1 cellular context compared by ENCODE assay signal in the genomic region with DNA sequence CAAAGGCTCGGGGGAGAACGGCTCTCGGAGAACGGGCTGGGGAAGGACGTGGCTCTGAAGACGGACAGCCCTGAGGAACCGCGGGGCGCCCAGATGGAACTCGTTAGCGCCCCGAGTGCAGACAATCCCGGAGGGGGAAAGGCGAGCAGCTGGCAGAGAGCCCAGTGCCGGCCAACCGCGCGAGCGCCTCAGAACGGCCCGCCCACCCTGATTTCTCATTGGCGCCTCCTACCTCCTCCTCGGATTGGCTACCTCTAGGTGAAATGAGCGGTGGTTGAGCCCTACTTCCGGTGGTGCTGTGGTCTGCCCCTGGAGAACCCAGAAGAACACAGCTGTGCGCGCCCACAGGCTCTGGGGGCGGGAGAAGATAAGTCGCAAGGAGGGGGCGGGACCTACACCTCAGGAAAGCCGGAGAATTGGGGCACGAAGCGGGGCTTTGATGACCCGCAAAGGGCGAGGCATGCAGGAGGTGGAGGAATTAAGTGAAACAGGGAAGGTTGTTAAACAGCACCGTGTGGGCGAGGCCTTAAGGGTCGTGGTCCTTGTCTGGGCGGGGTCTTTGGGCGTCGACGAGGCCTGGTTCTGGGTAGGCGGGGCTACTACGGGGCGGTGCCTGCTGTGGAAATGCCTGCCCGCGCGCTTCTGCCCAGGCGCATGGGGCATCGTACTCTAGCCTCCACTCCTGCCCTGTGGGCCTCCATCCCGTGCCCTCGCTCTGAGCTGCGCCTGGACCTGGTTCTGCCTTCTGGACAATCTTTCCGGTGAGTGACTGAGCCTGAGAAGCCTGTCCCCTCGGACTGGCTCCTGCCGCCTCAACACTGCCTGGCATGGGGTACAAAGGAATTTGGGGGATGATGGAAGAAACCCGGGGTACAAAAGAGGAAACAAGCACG.
TF ChIP-seq lines count a peak whose summit lies in the region.

A gene (plus strand): TSS at position 290 of the 893 bp plus-strand sequence. CDS start 335 bp downstream, at position 625.

TF ChIP-seq in K562, 482 proteins besides CTCF, POLR2A, EP300 and RAD21 (continued from another document and continues in another):
- TF ChIP-seq PHF8 (IDR thresholded peaks at IDR 0.05; ENCODE audit: borderline replicate concordance, low read length) (peak; percentile 69; the same call in 1 of the 2 replicates), TCF3 (CRISPR knock-in tag; IDR thresholded peaks at IDR 0.05) (peak; percentile 43; the same call in 1 of the 2 replicates), L3MBTL2 (IDR thresholded peaks at IDR 0.05) (peak; percentile 81), TOE1 (IDR thresholded peaks at IDR 0.05; ENCODE audit: borderline replicate concordance) (peak; percentile 53; the same call in 1 of the 2 replicates), TOE1 (CRISPR knock-in tag; IDR thresholded peaks at IDR 0.05; ENCODE audit: borderline replicate concordance, low read depth) (no peak), ESRRA (IDR thresholded peaks at IDR 0.05; ENCODE audit: borderline replicate concordance, low read depth) (peak; percentile 86; the same call in 1 of the 2 replicates), ATF7 (IDR thresholded peaks at IDR 0.05) (peak; percentile 92), TRIM24 (IDR thresholded peaks at IDR 0.05) (peak; percentile 27 to 70; a peak in 2 of 4 replicates), HLTF (IDR thresholded peaks at IDR 0.05) (no peak), SIN3A (IDR thresholded peaks at IDR 0.05; ENCODE audit: borderline replicate concordance in 2 of 2, control insufficient read depth in 1 of 2, low read depth in 2 of 2, low read length in 2 of 2) (peak; percentile 79 to 92; a peak in 3 of 4 replicates), RAD51 (IDR thresholded peaks at IDR 0.05; ENCODE audit: borderline replicate concordance, low read depth) (0 out of 2 replicates have a peak, but pooled peaks have one; percentile 6), ZNF24 (IDR thresholded peaks at IDR 0.05) (no peak), DDX20 (tag; IDR thresholded peaks at IDR 0.05; ENCODE audit: low read depth) (no peak), MTA1 (IDR thresholded peaks at IDR 0.05; ENCODE audit: borderline replicate concordance) (no peak), C11orf30 (IDR thresholded peaks at IDR 0.05; ENCODE audit: low read depth) (no peak), XRCC5 (IDR thresholded peaks at IDR 0.05; ENCODE audit: low read depth, low read length) (peak; percentile 36), SMC3 (conservative IDR thresholded peaks at IDR 0.05; ENCODE audit: insufficient read depth, low read depth, low read length) (no peak), ZNF766 (CRISPR knock-in tag; conservative IDR thresholded peaks at IDR 0.05) (no peak)
- TF ChIP-seq, protein P1, sequence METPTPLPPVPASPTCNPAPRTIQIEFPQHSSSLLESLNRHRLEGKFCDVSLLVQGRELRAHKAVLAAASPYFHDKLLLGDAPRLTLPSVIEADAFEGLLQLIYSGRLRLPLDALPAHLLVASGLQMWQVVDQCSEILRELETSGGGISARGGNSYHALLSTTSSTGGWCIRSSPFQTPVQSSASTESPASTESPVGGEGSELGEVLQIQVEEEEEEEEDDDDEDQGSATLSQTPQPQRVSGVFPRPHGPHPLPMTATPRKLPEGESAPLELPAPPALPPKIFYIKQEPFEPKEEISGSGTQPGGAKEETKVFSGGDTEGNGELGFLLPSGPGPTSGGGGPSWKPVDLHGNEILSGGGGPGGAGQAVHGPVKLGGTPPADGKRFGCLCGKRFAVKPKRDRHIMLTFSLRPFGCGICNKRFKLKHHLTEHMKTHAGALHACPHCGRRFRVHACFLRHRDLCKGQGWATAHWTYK (CRISPR knock-in tag; IDR thresholded peaks at IDR 0.05), result no peak
- TF ChIP-seq, protein P2, sequence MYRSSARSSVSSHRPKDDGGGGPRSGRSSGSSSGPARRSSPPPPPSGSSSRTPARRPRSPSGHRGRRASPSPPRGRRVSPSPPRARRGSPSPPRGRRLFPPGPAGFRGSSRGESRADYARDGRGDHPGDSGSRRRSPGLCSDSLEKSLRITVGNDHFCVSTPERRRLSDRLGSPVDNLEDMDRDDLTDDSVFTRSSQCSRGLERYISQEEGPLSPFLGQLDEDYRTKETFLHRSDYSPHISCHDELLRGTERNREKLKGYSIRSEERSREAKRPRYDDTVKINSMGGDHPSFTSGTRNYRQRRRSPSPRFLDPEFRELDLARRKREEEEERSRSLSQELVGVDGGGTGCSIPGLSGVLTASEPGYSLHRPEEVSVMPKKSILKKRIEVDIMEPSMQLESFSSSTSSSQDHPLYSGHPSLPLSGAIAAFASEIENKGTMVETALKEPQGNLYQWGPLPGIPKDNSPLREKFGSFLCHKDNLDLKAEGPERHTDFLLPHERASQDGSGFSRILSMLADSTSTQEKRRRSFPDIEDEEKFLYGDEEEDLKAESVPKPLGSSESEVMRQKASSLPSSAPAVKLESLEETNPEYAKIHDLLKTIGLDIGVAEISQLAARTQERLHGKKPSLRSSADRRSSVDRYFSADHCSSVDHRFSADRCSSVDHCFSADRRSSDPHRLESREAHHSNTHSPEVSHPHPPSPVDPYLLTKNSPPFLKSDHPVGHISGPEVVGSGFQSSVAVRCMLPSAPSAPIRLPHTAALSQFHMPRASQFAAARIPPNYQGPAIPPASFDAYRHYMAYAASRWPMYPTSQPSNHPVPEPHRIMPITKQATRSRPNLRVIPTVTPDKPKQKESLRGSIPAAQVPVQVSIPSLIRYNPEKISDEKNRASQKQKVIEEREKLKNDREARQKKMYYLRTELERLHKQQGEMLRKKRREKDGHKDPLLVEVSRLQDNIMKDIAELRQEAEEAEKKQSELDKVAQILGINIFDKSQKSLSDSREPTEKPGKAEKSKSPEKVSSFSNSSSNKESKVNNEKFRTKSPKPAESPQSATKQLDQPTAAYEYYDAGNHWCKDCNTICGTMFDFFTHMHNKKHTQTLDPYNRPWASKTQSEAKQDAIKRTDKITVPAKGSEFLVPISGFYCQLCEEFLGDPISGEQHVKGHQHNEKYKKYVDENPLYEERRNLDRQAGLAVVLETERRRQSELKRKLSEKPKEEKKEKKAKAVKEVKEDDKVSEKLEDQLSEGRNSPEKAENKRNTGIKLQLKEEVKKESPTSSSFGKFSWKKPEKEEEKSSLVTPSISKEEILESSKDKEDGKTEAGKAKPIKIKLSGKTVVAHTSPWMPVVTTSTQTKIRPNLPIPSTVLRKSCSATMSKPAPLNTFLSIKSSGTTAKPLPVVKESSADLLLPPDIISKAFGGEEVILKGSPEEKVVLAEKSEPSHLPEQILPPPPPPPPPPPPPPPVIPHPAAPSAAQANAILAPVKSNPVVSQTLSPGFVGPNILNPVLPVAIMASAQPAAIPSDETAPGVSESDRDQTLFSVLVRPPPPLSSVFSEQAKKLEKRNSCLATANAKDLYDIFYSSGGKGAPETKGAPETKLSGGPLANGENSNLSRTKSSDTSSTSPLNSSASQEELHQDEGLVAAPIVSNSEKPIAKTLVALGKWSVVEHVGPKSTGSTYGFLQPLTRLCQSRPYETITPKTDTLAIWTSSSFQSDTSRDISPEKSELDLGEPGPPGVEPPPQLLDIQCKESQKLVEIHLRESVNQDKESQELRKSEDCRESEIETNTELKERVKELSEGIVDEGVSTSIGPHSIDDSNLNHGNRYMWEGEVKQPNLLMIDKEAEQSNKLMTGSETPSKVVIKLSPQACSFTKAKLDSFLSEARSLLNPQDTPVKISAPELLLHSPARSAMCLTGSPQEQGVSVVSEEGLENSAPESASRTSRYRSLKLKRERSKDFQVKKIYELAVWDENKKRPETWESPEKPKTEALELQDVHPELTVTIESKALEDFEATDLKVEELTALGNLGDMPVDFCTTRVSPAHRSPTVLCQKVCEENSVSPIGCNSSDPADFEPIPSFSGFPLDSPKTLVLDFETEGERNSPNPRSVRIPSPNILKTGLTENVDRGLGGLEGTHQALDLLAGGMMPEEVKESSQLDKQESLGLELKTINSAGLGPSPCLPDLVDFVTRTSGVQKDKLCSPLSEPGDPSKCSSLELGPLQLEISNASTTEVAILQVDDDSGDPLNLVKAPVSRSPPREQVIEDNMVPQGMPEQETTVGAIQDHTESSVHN (IDR thresholded peaks at IDR 0.05; ENCODE audit: borderline replicate concordance in 1 of 2, low read depth in 1 of 2), result peak in 1 of 2 experiments; percentile 59; a peak in 1 of 4 replicates
- TF ChIP-seq, protein P3, sequence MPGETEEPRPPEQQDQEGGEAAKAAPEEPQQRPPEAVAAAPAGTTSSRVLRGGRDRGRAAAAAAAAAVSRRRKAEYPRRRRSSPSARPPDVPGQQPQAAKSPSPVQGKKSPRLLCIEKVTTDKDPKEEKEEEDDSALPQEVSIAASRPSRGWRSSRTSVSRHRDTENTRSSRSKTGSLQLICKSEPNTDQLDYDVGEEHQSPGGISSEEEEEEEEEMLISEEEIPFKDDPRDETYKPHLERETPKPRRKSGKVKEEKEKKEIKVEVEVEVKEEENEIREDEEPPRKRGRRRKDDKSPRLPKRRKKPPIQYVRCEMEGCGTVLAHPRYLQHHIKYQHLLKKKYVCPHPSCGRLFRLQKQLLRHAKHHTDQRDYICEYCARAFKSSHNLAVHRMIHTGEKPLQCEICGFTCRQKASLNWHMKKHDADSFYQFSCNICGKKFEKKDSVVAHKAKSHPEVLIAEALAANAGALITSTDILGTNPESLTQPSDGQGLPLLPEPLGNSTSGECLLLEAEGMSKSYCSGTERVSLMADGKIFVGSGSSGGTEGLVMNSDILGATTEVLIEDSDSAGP (CRISPR knock-in tag; IDR thresholded peaks at IDR 0.05), result peak; percentile 6; the same call in 1 of the 2 replicates
- TF ChIP-seq, protein P4, sequence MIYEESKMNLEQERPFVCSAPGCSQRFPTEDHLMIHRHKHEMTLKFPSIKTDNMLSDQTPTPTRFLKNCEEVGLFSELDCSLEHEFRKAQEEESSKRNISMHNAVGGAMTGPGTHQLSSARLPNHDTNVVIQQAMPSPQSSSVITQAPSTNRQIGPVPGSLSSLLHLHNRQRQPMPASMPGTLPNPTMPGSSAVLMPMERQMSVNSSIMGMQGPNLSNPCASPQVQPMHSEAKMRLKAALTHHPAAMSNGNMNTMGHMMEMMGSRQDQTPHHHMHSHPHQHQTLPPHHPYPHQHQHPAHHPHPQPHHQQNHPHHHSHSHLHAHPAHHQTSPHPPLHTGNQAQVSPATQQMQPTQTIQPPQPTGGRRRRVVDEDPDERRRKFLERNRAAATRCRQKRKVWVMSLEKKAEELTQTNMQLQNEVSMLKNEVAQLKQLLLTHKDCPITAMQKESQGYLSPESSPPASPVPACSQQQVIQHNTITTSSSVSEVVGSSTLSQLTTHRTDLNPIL (CRISPR knock-in tag; IDR thresholded peaks at IDR 0.05), result no peak
- TF ChIP-seq, protein P5, sequence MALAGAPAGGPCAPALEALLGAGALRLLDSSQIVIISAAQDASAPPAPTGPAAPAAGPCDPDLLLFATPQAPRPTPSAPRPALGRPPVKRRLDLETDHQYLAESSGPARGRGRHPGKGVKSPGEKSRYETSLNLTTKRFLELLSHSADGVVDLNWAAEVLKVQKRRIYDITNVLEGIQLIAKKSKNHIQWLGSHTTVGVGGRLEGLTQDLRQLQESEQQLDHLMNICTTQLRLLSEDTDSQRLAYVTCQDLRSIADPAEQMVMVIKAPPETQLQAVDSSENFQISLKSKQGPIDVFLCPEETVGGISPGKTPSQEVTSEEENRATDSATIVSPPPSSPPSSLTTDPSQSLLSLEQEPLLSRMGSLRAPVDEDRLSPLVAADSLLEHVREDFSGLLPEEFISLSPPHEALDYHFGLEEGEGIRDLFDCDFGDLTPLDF (CRISPR knock-in tag; IDR thresholded peaks at IDR 0.05), result peak; percentile 95
- TF ChIP-seq, protein P6, sequence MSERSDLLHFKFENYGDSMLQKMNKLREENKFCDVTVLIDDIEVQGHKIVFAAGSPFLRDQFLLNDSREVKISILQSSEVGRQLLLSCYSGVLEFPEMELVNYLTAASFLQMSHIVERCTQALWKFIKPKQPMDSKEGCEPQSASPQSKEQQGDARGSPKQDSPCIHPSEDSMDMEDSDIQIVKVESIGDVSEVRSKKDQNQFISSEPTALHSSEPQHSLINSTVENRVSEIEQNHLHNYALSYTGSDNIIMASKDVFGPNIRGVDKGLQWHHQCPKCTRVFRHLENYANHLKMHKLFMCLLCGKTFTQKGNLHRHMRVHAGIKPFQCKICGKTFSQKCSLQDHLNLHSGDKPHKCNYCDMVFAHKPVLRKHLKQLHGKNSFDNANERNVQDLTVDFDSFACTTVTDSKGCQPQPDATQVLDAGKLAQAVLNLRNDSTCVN (CRISPR knock-in tag; IDR thresholded peaks at IDR 0.05), result 0 out of 2 replicates have a peak, but pooled peaks have one; percentile 11
- TF ChIP-seq, protein P7, sequence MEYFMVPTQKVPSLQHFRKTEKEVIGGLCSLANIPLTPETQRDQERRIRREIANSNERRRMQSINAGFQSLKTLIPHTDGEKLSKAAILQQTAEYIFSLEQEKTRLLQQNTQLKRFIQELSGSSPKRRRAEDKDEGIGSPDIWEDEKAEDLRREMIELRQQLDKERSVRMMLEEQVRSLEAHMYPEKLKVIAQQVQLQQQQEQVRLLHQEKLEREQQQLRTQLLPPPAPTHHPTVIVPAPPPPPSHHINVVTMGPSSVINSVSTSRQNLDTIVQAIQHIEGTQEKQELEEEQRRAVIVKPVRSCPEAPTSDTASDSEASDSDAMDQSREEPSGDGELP (CRISPR knock-in tag; IDR thresholded peaks at IDR 0.05; ENCODE audit: borderline replicate concordance), result peak; percentile 100
- TF ChIP-seq, protein P8, sequence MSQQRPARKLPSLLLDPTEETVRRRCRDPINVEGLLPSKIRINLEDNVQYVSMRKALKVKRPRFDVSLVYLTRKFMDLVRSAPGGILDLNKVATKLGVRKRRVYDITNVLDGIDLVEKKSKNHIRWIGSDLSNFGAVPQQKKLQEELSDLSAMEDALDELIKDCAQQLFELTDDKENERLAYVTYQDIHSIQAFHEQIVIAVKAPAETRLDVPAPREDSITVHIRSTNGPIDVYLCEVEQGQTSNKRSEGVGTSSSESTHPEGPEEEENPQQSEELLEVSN (IDR thresholded peaks at IDR 0.05; ENCODE audit: borderline replicate concordance in 1 of 2, extremely low read depth in 1 of 2, insufficient read depth in 1 of 2, insufficient read length in 1 of 2, low read depth in 1 of 2, low read length in 1 of 2, poor library complexity in 1 of 2, severe bottlenecking in 1 of 2), result peak; percentile 53 to 80
- TF ChIP-seq, protein P9, sequence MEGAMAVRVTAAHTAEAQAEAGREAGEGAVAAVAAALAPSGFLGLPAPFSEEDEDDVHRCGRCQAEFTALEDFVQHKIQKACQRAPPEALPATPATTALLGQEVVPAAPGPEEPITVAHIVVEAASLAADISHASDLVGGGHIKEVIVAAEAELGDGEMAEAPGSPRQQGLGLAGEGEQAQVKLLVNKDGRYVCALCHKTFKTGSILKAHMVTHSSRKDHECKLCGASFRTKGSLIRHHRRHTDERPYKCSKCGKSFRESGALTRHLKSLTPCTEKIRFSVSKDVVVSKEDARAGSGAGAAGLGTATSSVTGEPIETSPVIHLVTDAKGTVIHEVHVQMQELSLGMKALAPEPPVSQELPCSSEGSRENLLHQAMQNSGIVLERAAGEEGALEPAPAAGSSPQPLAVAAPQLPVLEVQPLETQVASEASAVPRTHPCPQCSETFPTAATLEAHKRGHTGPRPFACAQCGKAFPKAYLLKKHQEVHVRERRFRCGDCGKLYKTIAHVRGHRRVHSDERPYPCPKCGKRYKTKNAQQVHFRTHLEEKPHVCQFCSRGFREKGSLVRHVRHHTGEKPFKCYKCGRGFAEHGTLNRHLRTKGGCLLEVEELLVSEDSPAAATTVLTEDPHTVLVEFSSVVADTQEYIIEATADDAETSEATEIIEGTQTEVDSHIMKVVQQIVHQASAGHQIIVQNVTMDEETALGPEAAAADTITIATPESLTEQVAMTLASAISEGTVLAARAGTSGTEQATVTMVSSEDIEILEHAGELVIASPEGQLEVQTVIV (CRISPR knock-in tag; IDR thresholded peaks at IDR 0.05; ENCODE audit: borderline replicate concordance), result no peak
